In the genomic region with DNA sequence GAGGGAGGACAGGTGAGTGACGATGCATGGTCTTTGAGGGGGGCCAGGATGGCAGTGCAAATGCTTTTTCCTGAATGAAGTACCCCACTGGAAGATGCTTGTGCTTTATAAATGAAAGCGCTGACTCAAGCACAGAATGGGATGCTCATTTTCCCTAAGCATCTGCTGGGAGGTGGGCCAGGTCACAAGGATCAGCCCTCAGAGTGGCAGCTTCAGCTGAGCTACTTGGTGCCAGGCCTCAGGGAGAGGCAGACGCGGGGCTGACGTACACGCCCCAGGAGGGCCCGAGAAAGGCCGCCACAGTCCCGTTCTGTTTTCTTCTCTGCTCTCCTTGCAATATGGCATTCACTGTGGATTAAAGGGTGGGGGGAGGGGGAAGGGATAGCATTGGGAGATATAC, we compare ENCODE assay signal across 22 cellular contexts.
"Had no signal": no experiment of that assay in that cellular context is flagged by ENCODE, and none has a peak within 500 bp of the region (broad histone marks: within the 10 kb centered on the region; RNA-seq: fewer than 3 reads in every experiment).

No MANE protein-coding gene starts in this region.

- H3K36me3 ChIP-seq: SJSA1 had no signal

- H3K9ac ChIP-seq: KMS-11 had no signal

- H3K4me2 ChIP-seq: KMS-11 had no signal

- H3K27ac ChIP-seq: HL-60, KMS-11, SJSA1, SK-N-MC had no signal

- DNase-seq: Kasumi-1, MM.1S, NCI-H1092 treated with DMSO at 0.1 percent for 48 hours, NCI-H1436, NCI-H187, NCI-H2029, NCI-H2081 treated with DMSO at 0.1 percent for 48 hours, NCI-H2171, NCI-H226, NCI-H446, NCI-H510A, NCI-H524 treated with DMSO at 0.1 percent for 48 hours, NCI-H69, NCI-H774, Right ventricle myocardium superior, RPMI8226, SIG-M5 had no signal

- H3K4me1 ChIP-seq: SJSA1 had no signal

- H3K4me3 ChIP-seq: K562, SJSA1, SK-N-MC had no signal

- H3K9me3 ChIP-seq: SJSA1 had no signal

- H3K27me3 ChIP-seq: SJSA1 had no signal
